8 cellular contexts compared by ENCODE assay signal in the genomic region with DNA sequence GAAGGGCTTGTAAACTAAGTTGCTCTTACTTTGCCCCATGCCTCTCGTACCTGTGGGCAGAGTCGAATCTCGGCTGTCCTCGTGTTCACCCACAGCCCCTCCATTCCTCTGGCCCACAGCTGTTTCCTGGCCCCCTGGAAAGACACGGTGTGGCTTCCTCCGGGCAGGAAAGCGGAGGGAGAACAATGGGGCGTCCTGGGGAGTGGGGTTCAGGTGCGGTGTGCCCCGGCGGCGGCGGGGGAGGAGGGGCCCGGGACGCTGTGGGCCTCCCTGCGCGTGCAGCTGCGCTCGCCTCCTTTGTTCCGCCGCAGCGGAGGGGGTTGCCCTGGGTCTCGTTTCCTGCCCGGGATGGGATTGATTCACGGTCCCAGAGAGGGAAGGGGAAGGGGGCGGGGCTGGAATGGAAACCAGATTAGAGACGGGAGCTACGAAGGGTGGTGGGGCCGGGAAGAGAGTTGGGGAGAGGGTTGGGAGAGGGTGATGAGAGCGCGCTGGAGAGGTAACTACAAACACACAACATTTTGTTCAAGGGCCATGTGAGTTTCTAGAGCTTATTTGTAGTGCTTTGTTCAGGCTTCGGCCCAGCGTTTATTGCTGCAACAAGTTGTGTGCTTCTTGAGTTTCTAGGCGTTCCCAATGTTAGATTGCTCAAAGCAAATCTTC. TPM values are rescaled to one million over a fixed set of nuclear protein-coding genes. Genes with fewer than 3 reads are reported as not detected.
DNase-seq lines count a peak whose midpoint lies in the region; ATAC-seq and TF ChIP-seq lines count a peak whose summit lies in the region.

No MANE protein-coding gene starts in this region.

- TF ChIP-seq CTCF in esophagus squamous epithelium (IDR thresholded peaks at IDR 0.05): no peak
- no peak for TF ChIP-seq CTCF in type B pancreatic cell (conservative IDR thresholded peaks at IDR 0.05)

- H3K36me3 Mint-ChIP-seq in activated CD4-positive, alpha-beta memory T cell treated with anti-CD3 and anti-CD28 coated beads for 36 hours: no peaks in the 10 kb centered on the region
- peaks cover 7% of the 10 kb centered on the region for H3K36me3 Mint-ChIP-seq in type B pancreatic cell

- POLR2A ChIA-PET in activated CD4-positive, alpha-beta memory T cell treated with anti-CD3 and anti-CD28 coated beads for 36 hours (lab: Charles Lee): interaction anchor here (1.3 kb wide), 1 partner anchor 52 kb away, joined by 4 read pairs; no protein-coding TSS in a partner anchor

- CTCF ChIA-PET in activated CD4-positive, alpha-beta memory T cell treated with anti-CD3 and anti-CD28 coated beads for 36 hours (lab: Charles Lee): interaction anchor here (0.7 to 1.4 kb wide), 6 partner anchors 13 to 91 kb away, joined by 3 to 4 read pairs (median 3); no protein-coding TSS in a partner anchor

- 9 to 20% methylated on average over 10 to 11 of the region's 34 CpGs for WGBS in esophagus squamous epithelium, 2 donors

- H3K4me3 Mint-ChIP-seq in activated CD4-positive, alpha-beta memory T cell treated with anti-CD3 and anti-CD28 coated beads for 36 hours: peak overlapping the region; percentile 74
- peak overlapping the region; percentile 96 for H3K4me3 Mint-ChIP-seq in type B pancreatic cell

- H3K9me3 ChIP-seq in esophagus squamous epithelium: no peaks in the 10 kb centered on the region

- peak overlapping the region; percentile 49 to 80 (median 68) for H3K4me3 ChIP-seq in esophagus squamous epithelium

- peaks cover 4% of the 10 kb centered on the region for H3K9me3 Mint-ChIP-seq in activated CD4-positive, alpha-beta memory T cell treated with anti-CD3 and anti-CD28 coated beads for 36 hours
- no peaks in the 10 kb centered on the region for H3K9me3 Mint-ChIP-seq in type B pancreatic cell

- H3K27ac Mint-ChIP-seq in activated CD4-positive, alpha-beta memory T cell treated with anti-CD3 and anti-CD28 coated beads for 36 hours: no peak overlapping the region
- peak overlapping the region; percentile 92 for H3K27ac Mint-ChIP-seq in type B pancreatic cell

- H3K36me3 ChIP-seq in esophagus squamous epithelium: no peaks in the 10 kb centered on the region

- peaks cover 0 to 16% (median 0%) of the 10 kb centered on the region in 4 donors for H3K27me3 ChIP-seq in esophagus squamous epithelium

- DNase-seq in AG08396 (ENCODE audit: low spot score) (peak; percentile 57), NCI-H1694 treated with DMSO at 0.1 percent for 48 hours (lab: John Stamatoyannopoulos, UW) (peak; percentile 54), esophagus squamous epithelium (lab: John Stamatoyannopoulos, UW) (no peak), myocyte (ENCODE audit: low read depth) (peak; percentile 87), type B pancreatic cell (ENCODE audit: extremely low spot score, unreplicated experiment) (peak; percentile 86)
- peak; percentile 51 for DNase-seq in activated CD4-positive, alpha-beta memory T cell treated with anti-CD3 and anti-CD28 coated beads for 36 hours

- TF ChIP-seq POLR2A in esophagus squamous epithelium (IDR thresholded peaks at IDR 0.05): peak in 1 of 4 donors; percentile 6

- intact Hi-C loops in activated CD4-positive, alpha-beta memory T cell treated with anti-CD3 and anti-CD28 coated beads for 36 hours (cut with micrococcal nuclease): loop anchor here (1.0 to 10.0 kb wide), 3 partner anchors 52 to 279 kb away; no protein-coding TSS in a partner anchor
- intact Hi-C loops in esophagus squamous epithelium (cut with DNase I): no loop called here

- peak overlapping the region; percentile 75 to 84 (median 82) for H3K27ac ChIP-seq in esophagus squamous epithelium

- H3K4me1 Mint-ChIP-seq in activated CD4-positive, alpha-beta memory T cell treated with anti-CD3 and anti-CD28 coated beads for 36 hours (ENCODE audit: low read depth): peaks cover 12% of the 10 kb centered on the region
- H3K4me1 Mint-ChIP-seq in type B pancreatic cell (ENCODE audit: unreplicated experiment): peaks cover 34% of the 10 kb centered on the region

- peaks cover 15% of the 10 kb centered on the region for H3K27me3 Mint-ChIP-seq in activated CD4-positive, alpha-beta memory T cell treated with anti-CD3 and anti-CD28 coated beads for 36 hours
- no peaks in the 10 kb centered on the region for H3K27me3 Mint-ChIP-seq in type B pancreatic cell

- ATAC-seq in GM19463 (IDR thresholded peaks at IDR 0.05; ENCODE audit: unreplicated experiment) (peak; percentile 20), GM18502 (IDR thresholded peaks at IDR 0.05; ENCODE audit: poor library complexity, unreplicated experiment) (no peak)

- peaks cover 0 to 47% (median 0%) of the 10 kb centered on the region in 3 donors for H3K4me1 ChIP-seq in esophagus squamous epithelium

RNA-seq across cellular contexts. Expression of a gene that starts 0.8 kb away (rescaled TPM):
- total RNA-seq in activated CD4-positive, alpha-beta memory T cell treated with anti-CD3 and anti-CD28 coated beads for 36 hours: 10 to 100 TPM; 13.5 to 15.6 TPM
- total RNA-seq in esophagus squamous epithelium (100 to 1,000 TPM in 1 of 4 donors, 10 to 100 TPM in 3; 24.6 to 152 (median 37.5) TPM), myocyte (116 and 125 TPM in 2 replicates), type B pancreatic cell (ENCODE audit: low replicate concordance) (46.7 and 67.7 TPM in 2 replicates)
- 52.7 TPM for polyA plus RNA-seq in myocyte (2012)
